Comparison of ENCODE assay signal across 8 cellular contexts in genomic region chr13:29847501-29847983, GRCh38. TPM values are rescaled to one million over a fixed set of nuclear protein-coding genes. Genes with fewer than 3 reads are reported as not detected.
DNase-seq lines count a peak whose midpoint lies in the region; ATAC-seq and TF ChIP-seq lines count a peak whose summit lies in the region.

No MANE protein-coding gene starts in this region.

- H3K4me3 ChIP-seq in OCI-LY3 (ENCODE audit: low read length) (peak overlapping the region; percentile 48), choroid plexus epithelial cell (ENCODE audit: low read depth, low read length) (peak overlapping the region; percentile 51), upper lobe of left lung (peak overlapping the region; percentile 43 to 85 (median 72))

- no peak overlapping the region for H2AFZ ChIP-seq in OCI-LY3 (ENCODE audit: low read depth, low read length)

- peaks cover 17% of the 10 kb centered on the region; the same call in 1 of the 2 replicates for H4K20me1 ChIP-seq in OCI-LY3 (ENCODE audit: insufficient read depth, low read length)

- peaks cover 36% of the 10 kb centered on the region for H3K4me1 Mint-ChIP-seq in activated CD8-positive, alpha-beta memory T cell treated with anti-CD3 and anti-CD28 coated beads, Interleukin-2, amount 10 ng/mL, durations not matched to agents 7 days and 5 days
- H3K4me1 Mint-ChIP-seq in mesothelial cell of epicardium = peaks cover 52% of the 10 kb centered on the region

- no peak for ATAC-seq in activated CD8-positive, alpha-beta memory T cell treated with anti-CD3 and anti-CD28 coated beads, Interleukin-2, amount 10 ng/mL, durations not matched to agents 7 days and 5 days
- ATAC-seq in upper lobe of left lung (ENCODE audit: low FRiP score in 2 of 2) (peak in 1 of 2 donors; percentile 3), GM19023 (IDR thresholded peaks at IDR 0.05; ENCODE audit: unreplicated experiment) (no peak), GM21786 (IDR thresholded peaks at IDR 0.05; ENCODE audit: unreplicated experiment) (no peak)

- no peaks in the 10 kb centered on the region for H3K27me3 Mint-ChIP-seq in activated CD8-positive, alpha-beta memory T cell treated with anti-CD3 and anti-CD28 coated beads, Interleukin-2, amount 10 ng/mL, durations not matched to agents 7 days and 5 days
- H3K27me3 Mint-ChIP-seq in mesothelial cell of epicardium (ENCODE audit: low read depth) = no peaks in the 10 kb centered on the region

- peak overlapping the region; percentile 92 for H3K27ac Mint-ChIP-seq in activated CD8-positive, alpha-beta memory T cell treated with anti-CD3 and anti-CD28 coated beads, Interleukin-2, amount 10 ng/mL, durations not matched to agents 7 days and 5 days
- peak overlapping the region; percentile 89 for H3K27ac Mint-ChIP-seq in mesothelial cell of epicardium

- H3K4me2 ChIP-seq in OCI-LY3 (ENCODE audit: low read length) = peak overlapping the region; percentile 49

- no peaks in the 10 kb centered on the region for H3K9me3 ChIP-seq in OCI-LY3 (ENCODE audit: insufficient read depth, low read length)
- H3K9me3 ChIP-seq in upper lobe of left lung = no peaks in the 10 kb centered on the region

- CTCF ChIA-PET in activated CD8-positive, alpha-beta memory T cell treated with anti-CD3 and anti-CD28 coated beads, Interleukin-2, amount 10 ng/mL, durations not matched to agents 7 days and 5 days (lab: Charles Lee) = interaction anchor here (0.9 to 5.7 kb wide), 9 partner anchors 45 to 527 kb away, joined by 3 to 103 read pairs (median 5); no protein-coding TSS in a partner anchor

- H3K36me3 ChIP-seq in OCI-LY3 (replicated peaks; ENCODE audit: low read depth, low read length) (no peaks in the 10 kb centered on the region), upper lobe of left lung (no peaks in the 10 kb centered on the region)

- no peak overlapping the region for H3K27ac ChIP-seq in OCI-LY3 (ENCODE audit: low read length)
- peak overlapping the region; percentile 50 to 99 (median 57) for H3K27ac ChIP-seq in upper lobe of left lung

- no peaks in the 10 kb centered on the region for H3K27me3 ChIP-seq in OCI-LY3 (ENCODE audit: low read depth, low read length)
- H3K27me3 ChIP-seq in upper lobe of left lung = no peaks in the 10 kb centered on the region

- 1 to 3% methylated on average over 13 of the region's 13 CpGs for WGBS in upper lobe of left lung, 2 donors

- no peak for DNase-seq in activated CD8-positive, alpha-beta memory T cell treated with anti-CD3 and anti-CD28 coated beads, Interleukin-2, amount 10 ng/mL, durations not matched to agents 7 days and 5 days
- no peak for DNase-seq in activated CD8-positive, alpha-beta memory T cell treated with anti-CD3 and anti-CD28 coated beads, Interleukin-2, amount 50 U/mL, for 48 hours
- DNase-seq in choroid plexus epithelial cell (ENCODE audit: low read depth) (peak; percentile 59), mesothelial cell of epicardium (ENCODE audit: low spot score in 2 of 2, unreplicated experiment in 2 of 2) (no peak), upper lobe of left lung (no peak)

- peak in 2 of 4 donors; percentile 17 to 28 for TF ChIP-seq POLR2A in upper lobe of left lung (IDR thresholded peaks at IDR 0.05)

- H3K9me3 Mint-ChIP-seq in activated CD8-positive, alpha-beta memory T cell treated with anti-CD3 and anti-CD28 coated beads, Interleukin-2, amount 10 ng/mL, durations not matched to agents 7 days and 5 days (ENCODE audit: low read depth) = no peaks in the 10 kb centered on the region
- H3K9me3 Mint-ChIP-seq in mesothelial cell of epicardium = no peaks in the 10 kb centered on the region

- no peak for TF ChIP-seq EP300 in upper lobe of left lung (IDR thresholded peaks at IDR 0.05)

- no peak overlapping the region for H3K9ac ChIP-seq in OCI-LY3 (ENCODE audit: low read length)

- TF ChIP-seq CTCF in OCI-LY3 (IDR thresholded peaks at IDR 0.05; ENCODE audit: low read depth, low read length) (no peak), choroid plexus epithelial cell (conservative IDR thresholded peaks at IDR 0.05; ENCODE audit: low read depth, low read length) (no peak), mesothelial cell of epicardium (IDR thresholded peaks at IDR 0.05; ENCODE audit: unreplicated experiment) (no peak), upper lobe of left lung (IDR thresholded peaks at IDR 0.05) (no peak)

- H3K79me2 ChIP-seq in OCI-LY3 (ENCODE audit: low read length) = peaks cover 54% of the 10 kb centered on the region

- H3K4me3 Mint-ChIP-seq in activated CD8-positive, alpha-beta memory T cell treated with anti-CD3 and anti-CD28 coated beads, Interleukin-2, amount 10 ng/mL, durations not matched to agents 7 days and 5 days = peak overlapping the region; percentile 89
- H3K4me3 Mint-ChIP-seq in mesothelial cell of epicardium = peak overlapping the region; percentile 93

- H3K36me3 Mint-ChIP-seq in activated CD8-positive, alpha-beta memory T cell treated with anti-CD3 and anti-CD28 coated beads, Interleukin-2, amount 10 ng/mL, durations not matched to agents 7 days and 5 days = peaks cover 9% of the 10 kb centered on the region
- no peaks in the 10 kb centered on the region for H3K36me3 Mint-ChIP-seq in mesothelial cell of epicardium

- H3K4me1 ChIP-seq in OCI-LY3 (ENCODE audit: low read length) (peaks cover 24% of the 10 kb centered on the region), upper lobe of left lung (peaks cover 17 to 33% (median 26%) of the 10 kb centered on the region in 4 donors)

RNA-seq across cellular contexts. Expression of gene UBL3, which starts 2.9 kb away (rescaled TPM):
- 10 to 100 TPM in 1 of 2 experiments, 1 to 10 TPM in 1; 9.6 to 10.2 TPM for total RNA-seq in activated CD8-positive, alpha-beta memory T cell treated with anti-CD3 and anti-CD28 coated beads, Interleukin-2, amount 10 ng/mL, durations not matched to agents 7 days and 5 days
- 22.7 to 23.6 TPM (median 23.3 TPM) in 3 replicates for total RNA-seq in mesothelial cell of epicardium
- total RNA-seq in upper lobe of left lung = 100 to 1,000 TPM in 1 of 6 donors, 10 to 100 TPM in 5; 32.5 to 122 (median 53.3) TPM
